12 cellular contexts compared by ENCODE assay signal in the genomic region with DNA sequence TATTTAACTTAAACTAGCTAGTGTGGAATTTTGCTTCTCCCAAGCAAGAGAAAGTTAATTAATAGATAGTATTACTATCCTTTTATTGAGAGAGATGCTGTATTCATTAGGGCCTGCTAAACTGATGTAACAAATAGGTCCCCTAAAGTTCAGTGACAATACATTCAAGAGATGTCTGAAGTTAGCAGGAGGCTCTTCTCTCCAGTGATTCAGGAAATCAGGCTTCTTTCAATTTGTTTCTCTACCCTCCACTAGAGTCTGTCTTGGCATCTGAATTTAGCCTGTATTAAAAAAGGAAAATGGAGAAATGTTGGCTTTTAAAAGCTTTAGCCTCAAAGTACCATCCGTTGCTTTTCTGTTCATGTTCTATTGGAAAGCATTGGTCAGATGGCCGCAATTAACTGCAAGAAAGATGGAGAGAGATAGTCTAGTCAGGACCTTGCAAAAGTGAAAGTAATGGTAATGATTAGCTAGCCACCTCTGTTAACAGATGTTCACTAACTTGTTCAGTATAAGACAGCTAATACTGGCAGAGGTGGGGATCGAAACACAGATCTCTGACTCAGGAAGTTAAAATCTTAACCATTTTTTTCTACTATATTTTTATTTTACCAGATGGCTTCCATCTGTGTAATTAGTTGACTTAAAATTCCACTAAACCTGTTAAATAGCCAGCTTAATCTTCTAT.
A peak's percentile ranks its signal among the peaks of the same experiment; 100 is the strongest.
DNase-seq lines count a peak whose midpoint lies in the region; ATAC-seq and TF ChIP-seq lines count a peak whose summit lies in the region.
"Had no signal": no experiment of that assay in that cellular context is flagged by ENCODE, and none has a peak within 500 bp of the region (broad histone marks: within the 10 kb centered on the region; RNA-seq: fewer than 3 reads in every experiment).

No MANE protein-coding gene starts in this region.

- DNase-seq in AG09309 (ENCODE audit: low read depth) = peak; percentile 13
- DNase-seq in G401 (ENCODE audit: low spot score) = no peak
- no peak for DNase-seq in effector memory CD8-positive, alpha-beta T cell
- no peak for DNase-seq in NCI-H1436 treated with DMSO at 0.1 percent for 48 hours (lab: John Stamatoyannopoulos, UW)
- no peak for DNase-seq in activated CD4-positive, alpha-beta memory T cell treated with anti-CD3 and anti-CD28 coated beads for 36 hours
- DNase-seq: GF-D8; left ventricle myocardium inferior; NK-92 treated with Interleukin-12 subunit alpha and Interleukin-12 subunit beta, amount 100 ng/mL, for 24 hours had no signal

- no peak for TF ChIP-seq CTCF in AG09309 (IDR thresholded peaks at IDR 0.05; ENCODE audit: control insufficient read depth, insufficient read depth, low read depth, low read length, missing control alignments)

- H3K4me1 Mint-ChIP-seq in effector memory CD8-positive, alpha-beta T cell (ENCODE audit: low read depth in 2 of 2) = no peaks in the 10 kb centered on the region
- H3K4me1 Mint-ChIP-seq in activated CD4-positive, alpha-beta memory T cell treated with anti-CD3 and anti-CD28 coated beads for 36 hours (ENCODE audit: low read depth) = no peaks in the 10 kb centered on the region

- in situ Hi-C loops in G401 (cut with HindIII; ENCODE audit: low sequenced_read_pairs) = no loop called here

- CTCF ChIA-PET in activated CD4-positive, alpha-beta memory T cell treated with anti-CD3 and anti-CD28 coated beads for 36 hours (lab: Charles Lee) = no interaction called here

- POLR2A ChIA-PET in activated CD4-positive, alpha-beta memory T cell treated with anti-CD3 and anti-CD28 coated beads for 36 hours (lab: Charles Lee) = no interaction called here

- no peaks in the 10 kb centered on the region for H3K27me3 Mint-ChIP-seq in effector memory CD8-positive, alpha-beta T cell
- H3K27me3 Mint-ChIP-seq in activated CD4-positive, alpha-beta memory T cell treated with anti-CD3 and anti-CD28 coated beads for 36 hours = no peaks in the 10 kb centered on the region

- no peak overlapping the region for H3K27ac Mint-ChIP-seq in effector memory CD8-positive, alpha-beta T cell
- H3K27ac Mint-ChIP-seq in activated CD4-positive, alpha-beta memory T cell treated with anti-CD3 and anti-CD28 coated beads for 36 hours = no peak overlapping the region
- H3K27ac Mint-ChIP-seq: T-helper 2 cell treated with Interferon-gamma antibody and Interleukin-4, amounts not matched to agents 5 μg/mL and 100 μg/mL, for 36 hours had no signal

- H3K4me3 Mint-ChIP-seq in effector memory CD8-positive, alpha-beta T cell = no peak overlapping the region
- H3K4me3 Mint-ChIP-seq in activated CD4-positive, alpha-beta memory T cell treated with anti-CD3 and anti-CD28 coated beads for 36 hours = no peak overlapping the region
- H3K4me3 Mint-ChIP-seq: T-helper 2 cell treated with Interferon-gamma antibody and Interleukin-4, amounts not matched to agents 5 μg/mL and 100 μg/mL, for 36 hours had no signal

- intact Hi-C loops in activated CD4-positive, alpha-beta memory T cell treated with anti-CD3 and anti-CD28 coated beads for 36 hours (cut with micrococcal nuclease) = no loop called here

- no peak overlapping the region for H3K4me3 ChIP-seq in AG09309 (ENCODE audit: control insufficient read depth, low read depth, low read length)
- H3K4me3 ChIP-seq: left ventricle myocardium inferior had no signal

- H3K9me3 Mint-ChIP-seq in effector memory CD8-positive, alpha-beta T cell = peaks cover 0 to 3% of the 10 kb centered on the region in 2 donors
- H3K9me3 Mint-ChIP-seq in activated CD4-positive, alpha-beta memory T cell treated with anti-CD3 and anti-CD28 coated beads for 36 hours = no peaks in the 10 kb centered on the region
- H3K9me3 Mint-ChIP-seq: T-helper 2 cell treated with Interferon-gamma antibody and Interleukin-4, amounts not matched to agents 5 μg/mL and 100 μg/mL, for 36 hours had no signal

- ATAC-seq in GM19372 (IDR thresholded peaks at IDR 0.05; ENCODE audit: low read depth, unreplicated experiment) (peak; percentile 98), HG02798 (IDR thresholded peaks at IDR 0.05; ENCODE audit: poor library complexity, unreplicated experiment) (peak; percentile 99), HG03558 (IDR thresholded peaks at IDR 0.05; ENCODE audit: extremely low read depth, unreplicated experiment) (peak; percentile 94)
- no peak for ATAC-seq in effector memory CD8-positive, alpha-beta T cell (replicated peaks)

- H3K36me3 Mint-ChIP-seq in effector memory CD8-positive, alpha-beta T cell (ENCODE audit: insufficient read depth) = no peaks in the 10 kb centered on the region
- no peaks in the 10 kb centered on the region for H3K36me3 Mint-ChIP-seq in activated CD4-positive, alpha-beta memory T cell treated with anti-CD3 and anti-CD28 coated beads for 36 hours
